Comparison of ENCODE assay signal across 13 cellular contexts in genomic region chr9:76605271-76605670, GRCh38.
A peak's percentile ranks its signal among the peaks of the same experiment; 100 is the strongest.
DNase-seq lines count a peak whose midpoint lies in the region; ATAC-seq lines count a peak whose summit lies in the region.
"Had no signal": no experiment of that assay in that cellular context is flagged by ENCODE, and none has a peak within 500 bp of the region (broad histone marks: within the 10 kb centered on the region; RNA-seq: fewer than 3 reads in every experiment).

No MANE protein-coding gene starts in this region.

- peak; percentile 81 for ATAC-seq in GM19035 (IDR thresholded peaks at IDR 0.05; ENCODE audit: unreplicated experiment)
- peak; percentile 98 for ATAC-seq in GM21723 (IDR thresholded peaks at IDR 0.05; ENCODE audit: unreplicated experiment)
- peak; percentile 94 for ATAC-seq in HG03342 (IDR thresholded peaks at IDR 0.05; ENCODE audit: unreplicated experiment)
- ATAC-seq in naive B cell (ENCODE audit: low read depth in 2 of 2): peak; percentile 99
- ATAC-seq in HG03097 (IDR thresholded peaks at IDR 0.05; ENCODE audit: low FRiP score, unreplicated experiment): no peak

- peak overlapping the region in 3 of 6 donors; percentile 8 to 49 (median 37) for H3K27ac Mint-ChIP-seq in naive B cell
- H3K27ac Mint-ChIP-seq: nephron had no signal

- no peaks in the 10 kb centered on the region for H3K27me3 Mint-ChIP-seq in naive B cell

- intact Hi-C loops in posterior cingulate gyrus (cut with DNase I): no loop called here

- H3K36me3 Mint-ChIP-seq in naive B cell: peaks cover 6 to 19% of the 10 kb centered on the region in 2 donors

- H3K9me3 Mint-ChIP-seq in naive B cell: no peaks in the 10 kb centered on the region
- H3K9me3 Mint-ChIP-seq: nephron had no signal

- peak overlapping the region in 4 of 8 donors; percentile 3 to 68 (median 31) for H3K4me3 Mint-ChIP-seq in naive B cell
- H3K4me3 Mint-ChIP-seq: nephron had no signal

- H3K4me1 Mint-ChIP-seq in naive B cell: peaks cover 15 to 34% (median 25%) of the 10 kb centered on the region in 3 donors
- H3K4me1 Mint-ChIP-seq: nephron had no signal

- DNase-seq in naive B cell (peak; percentile 49), DMS79 treated with DMSO at 0.1 percent for 48 hours (lab: John Stamatoyannopoulos, UW) (no peak), posterior cingulate gyrus (no peak), GM19238 (ENCODE audit: insufficient read length, low spot score) (no peak)
- DNase-seq: activated naive CD4-positive, alpha-beta T cell treated with Interleukin-2 at 50 U/mL for 16 hours; DND-41; NCI-H1930; stomach had no signal
